8 cellular contexts compared by ENCODE assay signal in genomic region chr11:18243783-18244362, GRCh38. TPM values are rescaled to one million over a fixed set of nuclear protein-coding genes. Genes with fewer than 3 reads are reported as not detected.
A peak's percentile ranks its signal among the peaks of the same experiment; 100 is the strongest.
DNase-seq lines count a peak whose midpoint lies in the region; ATAC-seq and TF ChIP-seq lines count a peak whose summit lies in the region.

No MANE protein-coding gene starts in this region.

- no peaks in the 10 kb centered on the region for H3K36me3 Mint-ChIP-seq in activated CD4-positive, alpha-beta T cell treated with anti-CD3 and anti-CD28 coated beads, Interleukin-2, amount 10 ng/mL, durations not matched to agents 24 days and 14 days (ENCODE audit: low read depth)
- H3K36me3 Mint-ChIP-seq in naive thymus-derived CD8-positive, alpha-beta T cell: peaks cover 0 to 10% (median 1%) of the 10 kb centered on the region in 3 donors

- H3K4me1 ChIP-seq in tibial artery: no peaks in the 10 kb centered on the region

- no peaks in the 10 kb centered on the region for H3K9me3 Mint-ChIP-seq in activated CD4-positive, alpha-beta T cell treated with anti-CD3 and anti-CD28 coated beads, Interleukin-2, amount 10 ng/mL, durations not matched to agents 24 days and 14 days
- peaks cover 0 to 11% (median 7%) of the 10 kb centered on the region in 9 donors for H3K9me3 Mint-ChIP-seq in naive thymus-derived CD8-positive, alpha-beta T cell

- no peak overlapping the region for H3K4me3 ChIP-seq in tibial artery

- ATAC-seq in naive thymus-derived CD8-positive, alpha-beta T cell: peak in 1 of 2 donors; percentile 29
- ATAC-seq in HG02588 (IDR thresholded peaks at IDR 0.05; ENCODE audit: unreplicated experiment): no peak

- H3K36me3 ChIP-seq in tibial artery: no peaks in the 10 kb centered on the region

- no peak overlapping the region for H3K27ac ChIP-seq in tibial artery

- peak; percentile 87 for TF ChIP-seq CTCF in GM13977 (IDR thresholded peaks at IDR 0.05; ENCODE audit: extremely low read depth, insufficient read depth, missing control alignments)
- peak; percentile 51 to 72 for TF ChIP-seq CTCF in tibial artery (IDR thresholded peaks at IDR 0.05)

- POLR2A ChIA-PET in naive thymus-derived CD8-positive, alpha-beta T cell (lab: Charles Lee): no interaction called here

- in situ Hi-C loops in GM13977 (cut with MboI; ENCODE audit: low pct_unique_long_range_greater_than_20kb, low sequenced_read_pairs, unreplicated experiment): no loop called here

- no peak overlapping the region for H3K27ac Mint-ChIP-seq in activated CD4-positive, alpha-beta T cell treated with anti-CD3 and anti-CD28 coated beads, Interleukin-2, amount 10 ng/mL, durations not matched to agents 24 days and 14 days
- peak overlapping the region in 1 of 10 donors; percentile 36 for H3K27ac Mint-ChIP-seq in naive thymus-derived CD8-positive, alpha-beta T cell

- H3K4me3 Mint-ChIP-seq in activated CD4-positive, alpha-beta T cell treated with anti-CD3 and anti-CD28 coated beads, Interleukin-2, amount 10 ng/mL, durations not matched to agents 24 days and 14 days: no peak overlapping the region
- H3K4me3 Mint-ChIP-seq in naive thymus-derived CD8-positive, alpha-beta T cell: no peak overlapping the region

- no peaks in the 10 kb centered on the region for H3K9me3 ChIP-seq in tibial artery

- peaks cover 27% of the 10 kb centered on the region for H3K27me3 Mint-ChIP-seq in activated CD4-positive, alpha-beta T cell treated with anti-CD3 and anti-CD28 coated beads, Interleukin-2, amount 10 ng/mL, durations not matched to agents 24 days and 14 days
- peaks cover 5 to 27% (median 12%) of the 10 kb centered on the region in 5 donors for H3K27me3 Mint-ChIP-seq in naive thymus-derived CD8-positive, alpha-beta T cell

- intact Hi-C loops in activated CD4-positive, alpha-beta T cell treated with anti-CD3 and anti-CD28 coated beads, Interleukin-2, amount 10 ng/mL, durations not matched to agents 24 days and 14 days (cut with micrococcal nuclease): loop anchor here (2.0 to 10.0 kb wide), 6 partner anchors 79 to 521 kb away; partner anchors contain the start of genes GTF2H1, HPS5, SPTY2D1 and TSG101
- intact Hi-C loops in tibial artery (cut with DNase I; ENCODE audit: low total_unique reads): no loop called here

- no peaks in the 10 kb centered on the region for H3K27me3 ChIP-seq in tibial artery

- peaks cover 26% of the 10 kb centered on the region for H3K4me1 Mint-ChIP-seq in activated CD4-positive, alpha-beta T cell treated with anti-CD3 and anti-CD28 coated beads, Interleukin-2, amount 10 ng/mL, durations not matched to agents 24 days and 14 days
- H3K4me1 Mint-ChIP-seq in naive thymus-derived CD8-positive, alpha-beta T cell: peaks cover 0 to 9% (median 2%) of the 10 kb centered on the region in 4 donors

- DNase-seq in AG20443 (ENCODE audit: low spot score) (peak; percentile 77), GM13977 (ENCODE audit: low spot score) (peak; percentile 47), NCI-H446 (lab: John Stamatoyannopoulos, UW) (peak; percentile 18 to 68), tibial artery (peak in 1 of 2 donors; percentile 42)
- peak; percentile 93 for DNase-seq in activated CD4-positive, alpha-beta T cell treated with anti-CD3 and anti-CD28 coated beads, Interleukin-2, amount 10 ng/mL, durations not matched to agents 24 days and 14 days
- peak; percentile 38 for DNase-seq in effector CD4-positive, alpha-beta T cell
- DNase-seq in naive thymus-derived CD8-positive, alpha-beta T cell: peak in 8 of 10 donors; percentile 24 to 69 (median 42)

RNA-seq across cellular contexts. Expression of gene SAA2, which starts 4.6 kb away (rescaled TPM):
- total RNA-seq in activated CD4-positive, alpha-beta T cell treated with anti-CD3 and anti-CD28 coated beads, Interleukin-2, amount 10 ng/mL, durations not matched to agents 24 days and 14 days: not detected in 2 replicates
- total RNA-seq in naive thymus-derived CD8-positive, alpha-beta T cell: not detected
- not detected for polyA plus RNA-seq in naive thymus-derived CD8-positive, alpha-beta T cell

RNA-seq across cellular contexts. Expression of gene SAA4, which starts 7.3 kb away (rescaled TPM):
- total RNA-seq in activated CD4-positive, alpha-beta T cell treated with anti-CD3 and anti-CD28 coated beads, Interleukin-2, amount 10 ng/mL, durations not matched to agents 24 days and 14 days: not detected in 2 replicates
- not detected for total RNA-seq in naive thymus-derived CD8-positive, alpha-beta T cell
- not detected for polyA plus RNA-seq in naive thymus-derived CD8-positive, alpha-beta T cell

RNA-seq across cellular contexts. Expression of gene SAA1, which starts 22.2 kb away (rescaled TPM):
- not detected in 2 replicates for total RNA-seq in activated CD4-positive, alpha-beta T cell treated with anti-CD3 and anti-CD28 coated beads, Interleukin-2, amount 10 ng/mL, durations not matched to agents 24 days and 14 days
- not detected for total RNA-seq in naive thymus-derived CD8-positive, alpha-beta T cell
- polyA plus RNA-seq in naive thymus-derived CD8-positive, alpha-beta T cell: not detected
